ENCODE assay signal across 13 cellular contexts in genomic region chr7:75920431-75921161, GRCh38. TPM values are rescaled to one million over a fixed set of nuclear protein-coding genes. Genes with fewer than 3 reads are reported as not detected.
A peak's percentile ranks its signal among the peaks of the same experiment; 100 is the strongest.
DNase-seq lines count a peak whose midpoint lies in the region; ATAC-seq and TF ChIP-seq lines count a peak whose summit lies in the region.
"Had no signal": no experiment of that assay in that cellular context is flagged by ENCODE, and none has a peak within 500 bp of the region (broad histone marks: within the 10 kb centered on the region; RNA-seq: fewer than 3 reads in every experiment).

No MANE protein-coding gene starts in this region.

- no peak for TF ChIP-seq CTCF in PC-9 (conservative IDR thresholded peaks at IDR 0.05)
- no peak for TF ChIP-seq CTCF in heart left ventricle (IDR thresholded peaks at IDR 0.05)
- no peak for TF ChIP-seq CTCF in brain microvascular endothelial cell (IDR thresholded peaks at IDR 0.05; ENCODE audit: low read depth, low read length, missing control alignments)

- peaks cover 3% of the 10 kb centered on the region for H4K20me1 ChIP-seq in PC-9 (ENCODE audit: insufficient read depth)

- H3K4me1 ChIP-seq in PC-9 (replicated peaks; ENCODE audit: insufficient read depth) (peaks cover 31% of the 10 kb centered on the region), heart left ventricle (peaks cover 9 to 78% (median 36%) of the 10 kb centered on the region in 12 donors)

- H3K9me3 ChIP-seq in PC-9 (ENCODE audit: insufficient read depth, low read depth) (no peaks in the 10 kb centered on the region), heart left ventricle (no peaks in the 10 kb centered on the region)
- H3K9me3 ChIP-seq: gastroesophageal sphincter had no signal

- H3K79me2 ChIP-seq in PC-9 (ENCODE audit: low read depth): peaks cover 76% of the 10 kb centered on the region

- H3F3A ChIP-seq in PC-9 (ENCODE audit: insufficient read depth, low read depth): peaks cover 6% of the 10 kb centered on the region

- CTCF ChIA-PET in PC-9 (lab: Charles Lee): no interaction called here

- H3K4me2 ChIP-seq in PC-9: peak overlapping the region; percentile 33; the same call in 1 of the 2 replicates

- H3K36me3 ChIP-seq in PC-9 (ENCODE audit: low read depth) (no peaks in the 10 kb centered on the region), heart left ventricle (no peaks in the 10 kb centered on the region), brain microvascular endothelial cell (replicated peaks) (no peaks in the 10 kb centered on the region)

- no peak overlapping the region for H3K4me3 ChIP-seq in PC-9
- H3K4me3 ChIP-seq in heart left ventricle: no peak overlapping the region
- no peak overlapping the region for H3K4me3 ChIP-seq in brain microvascular endothelial cell (ENCODE audit: low read depth, low read length)
- H3K4me3 ChIP-seq: gastroesophageal sphincter had no signal

- TF ChIP-seq POLR2A in heart left ventricle (IDR thresholded peaks at IDR 0.05): no peak

- DNase-seq in PC-9: peak in 1 of 2 experiments; percentile 17
- DNase-seq in activated T-cell treated with anti-CD3 and anti-CD28 coated beads, Interleukin-2, amount 50 U/mL, for 48 hours: peak; percentile 48 to 59
- DNase-seq in heart left ventricle: peak in 1 of 5 donors; percentile 80
- peak; percentile 30 to 46 for DNase-seq in stimulated activated CD4-positive, alpha-beta T cell treated with anti-CD3 and anti-CD28 coated beads, Interleukin-2, amount 100 ng/mL, for 24 hours
- DNase-seq in brain microvascular endothelial cell: no peak
- no peak for DNase-seq in NCI-H748 treated with DMSO at 0.1 percent for 48 hours (lab: John Stamatoyannopoulos, UW)
- no peak for DNase-seq in GOT3 (lab: John Stamatoyannopoulos, UW)
- DNase-seq: DMS 273 treated with DMSO at 0.1 percent for 48 hours, mesendoderm, NCI-H2107 had no signal

- ATAC-seq in heart left ventricle (peak; percentile 67 to 88 (median 82)), GM18861 (IDR thresholded peaks at IDR 0.05; ENCODE audit: unreplicated experiment) (no peak)
- ATAC-seq: gastroesophageal sphincter, sciatic nerve had no signal

- intact Hi-C loops in PC-9 (cut with micrococcal nuclease; ENCODE audit: unreplicated experiment) (no loop called here), heart left ventricle (cut with DNase I) (loop anchor here in 1 of 10 donors (5.0 kb wide), 1 partner anchor 37 kb away; no protein-coding TSS in a partner anchor)

- in situ Hi-C loops in brain microvascular endothelial cell (cut with HindIII; ENCODE audit: low pct_ligation_motif_present, low sequenced_read_pairs): no loop called here

- no peaks in the 10 kb centered on the region for H3K27me3 ChIP-seq in PC-9 (ENCODE audit: insufficient read depth, low read depth)
- H3K27me3 ChIP-seq in heart left ventricle: no peaks in the 10 kb centered on the region
- H3K27me3 ChIP-seq in brain microvascular endothelial cell (replicated peaks): no peaks in the 10 kb centered on the region
- H3K27me3 ChIP-seq: gastroesophageal sphincter had no signal

- 81 to 86% (median 85%) methylated on average over 19 of the region's 19 CpGs for WGBS in heart left ventricle, 4 donors

- BruUV-seq in PC-9 (replicated peaks; lab: Mats Ljungman, UMichigan): no TSS peak

- H2AFZ ChIP-seq in PC-9: no peak overlapping the region

- no peaks in the 10 kb centered on the region for H3K9me2 ChIP-seq in PC-9 (ENCODE audit: insufficient read depth)

- POLR2A ChIA-PET in PC-9 (lab: Charles Lee; ENCODE audit: unreplicated experiment): no interaction called here

- H3K27ac ChIP-seq in PC-9 (no peak overlapping the region), heart left ventricle (peak overlapping the region in 4 of 12 donors; percentile 8 to 84 (median 46)), brain microvascular endothelial cell (no peak overlapping the region)
- H3K27ac ChIP-seq: gastroesophageal sphincter had no signal

RNA-seq across cellular contexts. Expression of gene POR, which starts 5.6 kb away (rescaled TPM):
- total RNA-seq in PC-9 (2021) (151 and 205 TPM in 2 replicates), heart left ventricle (100 to 1,000 TPM in 2 of 9 donors, 10 to 100 TPM in 7; 38.3 to 202 (median 80.0) TPM)
- polyA plus RNA-seq in heart left ventricle: 100 to 1,000 TPM in 1 of 2 donors, 10 to 100 TPM in 1; 69.5 to 169 TPM

RNA-seq across cellular contexts. Expression of gene RHBDD2, which starts 41.8 kb away (rescaled TPM):
- 71.7 and 75.6 TPM in 2 replicates for total RNA-seq in PC-9 (2021)
- 10 to 100 TPM; 23.6 to 44.1 (median 32.5) TPM for total RNA-seq in heart left ventricle
- 10 to 100 TPM; 27.6 to 43.4 TPM for polyA plus RNA-seq in heart left ventricle

Comparison
In these comparisons a context has a peak if more than half of its experiments do, and no peak if none do; other contexts are left out.
1. DNase-seq: peak in activated T-cell treated with anti-CD3 and anti-CD28 coated beads, Interleukin-2, amount 50 U/mL, for 48 hours (2 of 2) and stimulated activated CD4-positive, alpha-beta T cell treated with anti-CD3 and anti-CD28 coated beads, Interleukin-2, amount 100 ng/mL, for 24 hours (2 of 2); none in brain microvascular endothelial cell (single experiment), NCI-H748 treated with DMSO at 0.1 percent for 48 hours (single experiment) and GOT3 (single experiment).